1 cellular context compared by ENCODE assay signal in the genomic region with DNA sequence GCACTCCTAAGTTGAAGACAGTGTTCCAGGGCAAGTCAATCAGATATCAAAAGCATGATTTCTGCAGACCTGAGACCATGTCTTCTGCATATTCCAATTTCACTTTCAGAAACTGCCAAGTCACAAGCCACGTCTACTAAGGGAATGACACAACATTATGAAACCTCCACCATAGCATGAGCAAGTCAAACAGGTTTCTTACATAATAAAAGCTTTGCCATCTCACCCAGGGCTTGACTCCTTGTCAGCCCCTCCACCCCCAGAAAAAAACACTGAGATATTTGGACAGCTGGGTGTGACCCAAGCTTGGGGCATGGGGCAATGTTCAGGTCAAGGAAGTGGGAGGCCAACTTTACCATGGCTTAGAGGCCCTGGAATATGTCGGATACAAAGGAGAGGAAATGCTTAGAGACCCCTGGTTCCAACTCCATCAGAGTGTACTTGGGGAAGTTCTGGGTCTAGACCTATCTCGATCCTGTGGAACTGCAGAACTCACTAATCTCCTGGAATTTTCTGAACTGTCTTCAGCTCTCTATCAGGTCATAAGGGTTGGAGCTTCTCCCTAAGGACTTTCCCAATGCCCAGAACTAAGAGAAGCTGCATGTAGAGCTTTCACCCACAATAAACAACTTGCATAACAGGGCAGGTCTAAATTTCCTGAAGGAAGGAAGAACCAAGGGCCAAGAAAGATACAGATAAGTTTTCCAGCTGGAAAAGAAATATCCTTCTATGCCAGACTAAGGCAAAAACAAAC.
TF ChIP-seq lines count a peak whose summit lies in the region.

No MANE protein-coding gene starts in this region.

TF ChIP-seq in K562, 482 proteins besides CTCF, POLR2A, EP300 and RAD21 (continued from another document and continues in another):
- TF ChIP-seq, protein P1, sequence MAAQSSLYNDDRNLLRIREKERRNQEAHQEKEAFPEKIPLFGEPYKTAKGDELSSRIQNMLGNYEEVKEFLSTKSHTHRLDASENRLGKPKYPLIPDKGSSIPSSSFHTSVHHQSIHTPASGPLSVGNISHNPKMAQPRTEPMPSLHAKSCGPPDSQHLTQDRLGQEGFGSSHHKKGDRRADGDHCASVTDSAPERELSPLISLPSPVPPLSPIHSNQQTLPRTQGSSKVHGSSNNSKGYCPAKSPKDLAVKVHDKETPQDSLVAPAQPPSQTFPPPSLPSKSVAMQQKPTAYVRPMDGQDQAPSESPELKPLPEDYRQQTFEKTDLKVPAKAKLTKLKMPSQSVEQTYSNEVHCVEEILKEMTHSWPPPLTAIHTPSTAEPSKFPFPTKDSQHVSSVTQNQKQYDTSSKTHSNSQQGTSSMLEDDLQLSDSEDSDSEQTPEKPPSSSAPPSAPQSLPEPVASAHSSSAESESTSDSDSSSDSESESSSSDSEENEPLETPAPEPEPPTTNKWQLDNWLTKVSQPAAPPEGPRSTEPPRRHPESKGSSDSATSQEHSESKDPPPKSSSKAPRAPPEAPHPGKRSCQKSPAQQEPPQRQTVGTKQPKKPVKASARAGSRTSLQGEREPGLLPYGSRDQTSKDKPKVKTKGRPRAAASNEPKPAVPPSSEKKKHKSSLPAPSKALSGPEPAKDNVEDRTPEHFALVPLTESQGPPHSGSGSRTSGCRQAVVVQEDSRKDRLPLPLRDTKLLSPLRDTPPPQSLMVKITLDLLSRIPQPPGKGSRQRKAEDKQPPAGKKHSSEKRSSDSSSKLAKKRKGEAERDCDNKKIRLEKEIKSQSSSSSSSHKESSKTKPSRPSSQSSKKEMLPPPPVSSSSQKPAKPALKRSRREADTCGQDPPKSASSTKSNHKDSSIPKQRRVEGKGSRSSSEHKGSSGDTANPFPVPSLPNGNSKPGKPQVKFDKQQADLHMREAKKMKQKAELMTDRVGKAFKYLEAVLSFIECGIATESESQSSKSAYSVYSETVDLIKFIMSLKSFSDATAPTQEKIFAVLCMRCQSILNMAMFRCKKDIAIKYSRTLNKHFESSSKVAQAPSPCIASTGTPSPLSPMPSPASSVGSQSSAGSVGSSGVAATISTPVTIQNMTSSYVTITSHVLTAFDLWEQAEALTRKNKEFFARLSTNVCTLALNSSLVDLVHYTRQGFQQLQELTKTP (IDR thresholded peaks at IDR 0.05; ENCODE audit: low read depth in 1 of 2, partially characterized antibody in 2 of 2), result no peak
- no peak for TF ChIP-seq MCM3 (IDR thresholded peaks at IDR 0.05)
- TF ChIP-seq RBFOX2 (IDR thresholded peaks at IDR 0.05; ENCODE audit: low read depth, low read length), result no peak
- peak; percentile 77 for TF ChIP-seq CXXC5 (CRISPR knock-in tag; IDR thresholded peaks at IDR 0.05)
- peak; percentile 75; the same call in 1 of the 2 replicates for TF ChIP-seq JUND (IDR thresholded peaks at IDR 0.05; ENCODE audit: borderline replicate concordance, low read depth, low read length)
- TF ChIP-seq JUND (tag; IDR thresholded peaks at IDR 0.05; ENCODE audit: borderline replicate concordance, low read depth, low read length), result peak; percentile 76; the same call in 2 of the 3 replicates
- TF ChIP-seq MAFG (tag; conservative IDR thresholded peaks at IDR 0.05), result peak; percentile 98
- TF ChIP-seq MYC (IDR thresholded peaks at IDR 0.05; ENCODE audit: low read depth, low read length), result peak; percentile 60; the same call in 1 of the 2 replicates
- TF ChIP-seq MYC (CRISPR knock-in tag; IDR thresholded peaks at IDR 0.05; ENCODE audit: borderline replicate concordance, low read depth), result no peak
- TF ChIP-seq TBL1XR1 (IDR thresholded peaks at IDR 0.05; ENCODE audit: low read length in 2 of 2), result peak in 1 of 2 experiments; percentile 72; a peak in 1 of 4 replicates
- TF ChIP-seq BACH1 (tag; IDR thresholded peaks at IDR 0.05), result peak; percentile 98
- TF ChIP-seq, protein P2, sequence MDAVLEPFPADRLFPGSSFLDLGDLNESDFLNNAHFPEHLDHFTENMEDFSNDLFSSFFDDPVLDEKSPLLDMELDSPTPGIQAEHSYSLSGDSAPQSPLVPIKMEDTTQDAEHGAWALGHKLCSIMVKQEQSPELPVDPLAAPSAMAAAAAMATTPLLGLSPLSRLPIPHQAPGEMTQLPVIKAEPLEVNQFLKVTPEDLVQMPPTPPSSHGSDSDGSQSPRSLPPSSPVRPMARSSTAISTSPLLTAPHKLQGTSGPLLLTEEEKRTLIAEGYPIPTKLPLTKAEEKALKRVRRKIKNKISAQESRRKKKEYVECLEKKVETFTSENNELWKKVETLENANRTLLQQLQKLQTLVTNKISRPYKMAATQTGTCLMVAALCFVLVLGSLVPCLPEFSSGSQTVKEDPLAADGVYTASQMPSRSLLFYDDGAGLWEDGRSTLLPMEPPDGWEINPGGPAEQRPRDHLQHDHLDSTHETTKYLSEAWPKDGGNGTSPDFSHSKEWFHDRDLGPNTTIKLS (IDR thresholded peaks at IDR 0.05; ENCODE audit: borderline replicate concordance, low read depth), result peak; percentile 99
- TF ChIP-seq ZNF699 (CRISPR knock-in tag; IDR thresholded peaks at IDR 0.05; ENCODE audit: insufficient replicate concordance), result no peak
- TF ChIP-seq ZEB2 (IDR thresholded peaks at IDR 0.05), result peak; percentile 17; the same call in 1 of the 2 replicates
- peak; percentile 93 to 97 for TF ChIP-seq TRIM24 (IDR thresholded peaks at IDR 0.05)
- TF ChIP-seq, protein P3, sequence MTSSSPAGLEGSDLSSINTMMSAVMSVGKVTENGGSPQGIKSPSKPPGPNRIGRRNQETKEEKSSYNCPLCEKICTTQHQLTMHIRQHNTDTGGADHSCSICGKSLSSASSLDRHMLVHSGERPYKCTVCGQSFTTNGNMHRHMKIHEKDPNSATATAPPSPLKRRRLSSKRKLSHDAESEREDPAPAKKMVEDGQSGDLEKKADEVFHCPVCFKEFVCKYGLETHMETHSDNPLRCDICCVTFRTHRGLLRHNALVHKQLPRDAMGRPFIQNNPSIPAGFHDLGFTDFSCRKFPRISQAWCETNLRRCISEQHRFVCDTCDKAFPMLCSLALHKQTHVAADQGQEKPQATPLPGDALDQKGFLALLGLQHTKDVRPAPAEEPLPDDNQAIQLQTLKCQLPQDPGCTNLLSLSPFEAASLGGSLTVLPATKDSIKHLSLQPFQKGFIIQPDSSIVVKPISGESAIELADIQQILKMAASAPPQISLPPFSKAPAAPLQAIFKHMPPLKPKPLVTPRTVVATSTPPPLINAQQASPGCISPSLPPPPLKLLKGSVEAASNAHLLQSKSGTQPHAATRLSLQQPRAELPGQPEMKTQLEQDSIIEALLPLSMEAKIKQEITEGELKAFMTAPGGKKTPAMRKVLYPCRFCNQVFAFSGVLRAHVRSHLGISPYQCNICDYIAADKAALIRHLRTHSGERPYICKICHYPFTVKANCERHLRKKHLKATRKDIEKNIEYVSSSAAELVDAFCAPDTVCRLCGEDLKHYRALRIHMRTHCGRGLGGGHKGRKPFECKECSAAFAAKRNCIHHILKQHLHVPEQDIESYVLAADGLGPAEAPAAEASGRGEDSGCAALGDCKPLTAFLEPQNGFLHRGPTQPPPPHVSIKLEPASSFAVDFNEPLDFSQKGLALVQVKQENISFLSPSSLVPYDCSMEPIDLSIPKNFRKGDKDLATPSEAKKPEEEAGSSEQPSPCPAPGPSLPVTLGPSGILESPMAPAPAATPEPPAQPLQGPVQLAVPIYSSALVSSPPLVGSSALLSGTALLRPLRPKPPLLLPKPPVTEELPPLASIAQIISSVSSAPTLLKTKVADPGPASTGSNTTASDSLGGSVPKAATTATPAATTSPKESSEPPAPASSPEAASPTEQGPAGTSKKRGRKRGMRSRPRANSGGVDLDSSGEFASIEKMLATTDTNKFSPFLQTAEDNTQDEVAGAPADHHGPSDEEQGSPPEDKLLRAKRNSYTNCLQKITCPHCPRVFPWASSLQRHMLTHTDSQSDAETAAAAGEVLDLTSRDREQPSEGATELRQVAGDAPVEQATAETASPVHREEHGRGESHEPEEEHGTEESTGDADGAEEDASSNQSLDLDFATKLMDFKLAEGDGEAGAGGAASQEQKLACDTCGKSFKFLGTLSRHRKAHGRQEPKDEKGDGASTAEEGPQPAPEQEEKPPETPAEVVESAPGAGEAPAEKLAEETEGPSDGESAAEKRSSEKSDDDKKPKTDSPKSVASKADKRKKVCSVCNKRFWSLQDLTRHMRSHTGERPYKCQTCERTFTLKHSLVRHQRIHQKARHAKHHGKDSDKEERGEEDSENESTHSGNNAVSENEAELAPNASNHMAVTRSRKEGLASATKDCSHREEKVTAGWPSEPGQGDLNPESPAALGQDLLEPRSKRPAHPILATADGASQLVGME (CRISPR knock-in tag; IDR thresholded peaks at IDR 0.05), result 0 out of 2 replicates have a peak, but pooled peaks have one; percentile 63
- TF ChIP-seq, protein P4, sequence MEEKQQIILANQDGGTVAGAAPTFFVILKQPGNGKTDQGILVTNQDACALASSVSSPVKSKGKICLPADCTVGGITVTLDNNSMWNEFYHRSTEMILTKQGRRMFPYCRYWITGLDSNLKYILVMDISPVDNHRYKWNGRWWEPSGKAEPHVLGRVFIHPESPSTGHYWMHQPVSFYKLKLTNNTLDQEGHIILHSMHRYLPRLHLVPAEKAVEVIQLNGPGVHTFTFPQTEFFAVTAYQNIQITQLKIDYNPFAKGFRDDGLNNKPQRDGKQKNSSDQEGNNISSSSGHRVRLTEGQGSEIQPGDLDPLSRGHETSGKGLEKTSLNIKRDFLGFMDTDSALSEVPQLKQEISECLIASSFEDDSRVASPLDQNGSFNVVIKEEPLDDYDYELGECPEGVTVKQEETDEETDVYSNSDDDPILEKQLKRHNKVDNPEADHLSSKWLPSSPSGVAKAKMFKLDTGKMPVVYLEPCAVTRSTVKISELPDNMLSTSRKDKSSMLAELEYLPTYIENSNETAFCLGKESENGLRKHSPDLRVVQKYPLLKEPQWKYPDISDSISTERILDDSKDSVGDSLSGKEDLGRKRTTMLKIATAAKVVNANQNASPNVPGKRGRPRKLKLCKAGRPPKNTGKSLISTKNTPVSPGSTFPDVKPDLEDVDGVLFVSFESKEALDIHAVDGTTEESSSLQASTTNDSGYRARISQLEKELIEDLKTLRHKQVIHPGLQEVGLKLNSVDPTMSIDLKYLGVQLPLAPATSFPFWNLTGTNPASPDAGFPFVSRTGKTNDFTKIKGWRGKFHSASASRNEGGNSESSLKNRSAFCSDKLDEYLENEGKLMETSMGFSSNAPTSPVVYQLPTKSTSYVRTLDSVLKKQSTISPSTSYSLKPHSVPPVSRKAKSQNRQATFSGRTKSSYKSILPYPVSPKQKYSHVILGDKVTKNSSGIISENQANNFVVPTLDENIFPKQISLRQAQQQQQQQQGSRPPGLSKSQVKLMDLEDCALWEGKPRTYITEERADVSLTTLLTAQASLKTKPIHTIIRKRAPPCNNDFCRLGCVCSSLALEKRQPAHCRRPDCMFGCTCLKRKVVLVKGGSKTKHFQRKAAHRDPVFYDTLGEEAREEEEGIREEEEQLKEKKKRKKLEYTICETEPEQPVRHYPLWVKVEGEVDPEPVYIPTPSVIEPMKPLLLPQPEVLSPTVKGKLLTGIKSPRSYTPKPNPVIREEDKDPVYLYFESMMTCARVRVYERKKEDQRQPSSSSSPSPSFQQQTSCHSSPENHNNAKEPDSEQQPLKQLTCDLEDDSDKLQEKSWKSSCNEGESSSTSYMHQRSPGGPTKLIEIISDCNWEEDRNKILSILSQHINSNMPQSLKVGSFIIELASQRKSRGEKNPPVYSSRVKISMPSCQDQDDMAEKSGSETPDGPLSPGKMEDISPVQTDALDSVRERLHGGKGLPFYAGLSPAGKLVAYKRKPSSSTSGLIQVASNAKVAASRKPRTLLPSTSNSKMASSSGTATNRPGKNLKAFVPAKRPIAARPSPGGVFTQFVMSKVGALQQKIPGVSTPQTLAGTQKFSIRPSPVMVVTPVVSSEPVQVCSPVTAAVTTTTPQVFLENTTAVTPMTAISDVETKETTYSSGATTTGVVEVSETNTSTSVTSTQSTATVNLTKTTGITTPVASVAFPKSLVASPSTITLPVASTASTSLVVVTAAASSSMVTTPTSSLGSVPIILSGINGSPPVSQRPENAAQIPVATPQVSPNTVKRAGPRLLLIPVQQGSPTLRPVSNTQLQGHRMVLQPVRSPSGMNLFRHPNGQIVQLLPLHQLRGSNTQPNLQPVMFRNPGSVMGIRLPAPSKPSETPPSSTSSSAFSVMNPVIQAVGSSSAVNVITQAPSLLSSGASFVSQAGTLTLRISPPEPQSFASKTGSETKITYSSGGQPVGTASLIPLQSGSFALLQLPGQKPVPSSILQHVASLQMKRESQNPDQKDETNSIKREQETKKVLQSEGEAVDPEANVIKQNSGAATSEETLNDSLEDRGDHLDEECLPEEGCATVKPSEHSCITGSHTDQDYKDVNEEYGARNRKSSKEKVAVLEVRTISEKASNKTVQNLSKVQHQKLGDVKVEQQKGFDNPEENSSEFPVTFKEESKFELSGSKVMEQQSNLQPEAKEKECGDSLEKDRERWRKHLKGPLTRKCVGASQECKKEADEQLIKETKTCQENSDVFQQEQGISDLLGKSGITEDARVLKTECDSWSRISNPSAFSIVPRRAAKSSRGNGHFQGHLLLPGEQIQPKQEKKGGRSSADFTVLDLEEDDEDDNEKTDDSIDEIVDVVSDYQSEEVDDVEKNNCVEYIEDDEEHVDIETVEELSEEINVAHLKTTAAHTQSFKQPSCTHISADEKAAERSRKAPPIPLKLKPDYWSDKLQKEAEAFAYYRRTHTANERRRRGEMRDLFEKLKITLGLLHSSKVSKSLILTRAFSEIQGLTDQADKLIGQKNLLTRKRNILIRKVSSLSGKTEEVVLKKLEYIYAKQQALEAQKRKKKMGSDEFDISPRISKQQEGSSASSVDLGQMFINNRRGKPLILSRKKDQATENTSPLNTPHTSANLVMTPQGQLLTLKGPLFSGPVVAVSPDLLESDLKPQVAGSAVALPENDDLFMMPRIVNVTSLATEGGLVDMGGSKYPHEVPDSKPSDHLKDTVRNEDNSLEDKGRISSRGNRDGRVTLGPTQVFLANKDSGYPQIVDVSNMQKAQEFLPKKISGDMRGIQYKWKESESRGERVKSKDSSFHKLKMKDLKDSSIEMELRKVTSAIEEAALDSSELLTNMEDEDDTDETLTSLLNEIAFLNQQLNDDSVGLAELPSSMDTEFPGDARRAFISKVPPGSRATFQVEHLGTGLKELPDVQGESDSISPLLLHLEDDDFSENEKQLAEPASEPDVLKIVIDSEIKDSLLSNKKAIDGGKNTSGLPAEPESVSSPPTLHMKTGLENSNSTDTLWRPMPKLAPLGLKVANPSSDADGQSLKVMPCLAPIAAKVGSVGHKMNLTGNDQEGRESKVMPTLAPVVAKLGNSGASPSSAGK (IDR thresholded peaks at IDR 0.05), result peak; percentile 50
- peak; percentile 96 for TF ChIP-seq CEBPB (tag; IDR thresholded peaks at IDR 0.05)
- TF ChIP-seq BRCA1 (IDR thresholded peaks at IDR 0.05), result no peak
- no peak for TF ChIP-seq BRCA1 (CRISPR knock-in tag; IDR thresholded peaks at IDR 0.05)
- TF ChIP-seq MTA3 (IDR thresholded peaks at IDR 0.05; ENCODE audit: borderline replicate concordance), result peak; percentile 57; the same call in 1 of the 2 replicates
- TF ChIP-seq ETV1 (tag; conservative IDR thresholded peaks at IDR 0.05; ENCODE audit: low read depth), result peak; percentile 42; the same call in 1 of the 2 replicates
- TF ChIP-seq ZNF41 (CRISPR knock-in tag; conservative IDR thresholded peaks at IDR 0.05), result 0 out of 2 replicates have a peak, but pooled peaks have one; percentile 58
- TF ChIP-seq E2F3 (CRISPR knock-in tag; IDR thresholded peaks at IDR 0.05), result peak; percentile 54; the same call in 1 of the 2 replicates
- peak; percentile 96 for TF ChIP-seq ZNF316 (IDR thresholded peaks at IDR 0.05)
- no peak for TF ChIP-seq ZNF586 (CRISPR knock-in tag; conservative IDR thresholded peaks at IDR 0.05)
